In the genomic region with DNA sequence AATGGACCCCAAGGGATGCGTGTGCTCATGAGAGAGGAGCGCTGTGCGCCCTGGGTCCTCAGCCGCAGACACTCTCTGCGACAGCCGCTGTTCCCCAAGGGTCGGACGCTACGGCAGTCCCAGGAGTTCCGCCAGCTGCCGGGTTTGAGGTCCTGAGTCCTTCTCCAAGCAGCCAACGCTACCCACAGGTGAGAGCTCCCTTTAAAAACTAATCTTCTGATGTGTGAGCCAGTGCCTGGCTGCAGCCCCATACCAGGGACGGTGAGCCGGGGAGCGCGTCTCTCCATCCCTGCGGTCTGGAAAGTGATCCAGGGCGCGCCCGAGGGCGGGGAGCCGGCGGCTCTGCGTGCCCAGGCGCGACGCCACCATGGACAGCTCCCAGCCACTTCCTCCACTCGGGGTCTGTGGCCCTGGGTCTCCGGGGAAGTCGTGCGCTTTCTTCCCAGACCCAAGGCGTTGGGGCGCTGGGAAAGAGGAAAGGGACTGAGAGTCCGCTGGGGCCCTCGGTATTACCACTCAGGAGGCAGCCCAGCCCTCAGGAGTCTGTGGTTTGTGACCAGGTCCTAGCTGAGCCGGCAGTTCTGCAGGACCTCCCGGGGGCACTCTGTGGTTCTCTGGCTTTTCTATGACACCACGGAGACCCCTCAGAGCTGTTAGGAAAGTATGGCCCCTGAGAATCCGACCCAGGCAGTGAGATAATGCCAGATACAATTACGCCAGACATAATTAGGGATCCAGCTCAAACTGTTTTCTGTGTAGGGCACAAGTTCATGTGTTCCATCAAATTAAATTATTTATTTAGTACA, we compare ENCODE assay signal across 8 cellular contexts. TPM values are rescaled to one million over a fixed set of nuclear protein-coding genes. Genes with fewer than 3 reads are reported as not detected.
DNase-seq lines count a peak whose midpoint lies in the region; ATAC-seq and TF ChIP-seq lines count a peak whose summit lies in the region.

No MANE protein-coding gene starts in this region.

- H4K20me1 ChIP-seq in PC-9 (ENCODE audit: insufficient read depth), result no peaks in the 10 kb centered on the region

- H3K27me3 ChIP-seq in PC-9 (ENCODE audit: insufficient read depth, low read depth), result no peaks in the 10 kb centered on the region

- no TSS peak for BruUV-seq in PC-9 (replicated peaks; lab: Mats Ljungman, UMichigan)

- peaks cover 14% of the 10 kb centered on the region for H3K9me3 ChIP-seq in PC-9 (ENCODE audit: insufficient read depth, low read depth)
- no peaks in the 10 kb centered on the region for H3K9me3 ChIP-seq in mucosa of descending colon

- 0 out of 2 replicates have a peak, but pooled peaks cover 13% of the 10 kb centered on the region for H3K79me2 ChIP-seq in PC-9 (ENCODE audit: low read depth)

- H3F3A ChIP-seq in PC-9 (ENCODE audit: insufficient read depth, low read depth), result peaks cover 32% of the 10 kb centered on the region

- peak; percentile 45 for ATAC-seq in mucosa of descending colon

- H3K9me2 ChIP-seq in PC-9 (ENCODE audit: insufficient read depth), result no peaks in the 10 kb centered on the region

- H3K36me3 ChIP-seq in PC-9 (ENCODE audit: low read depth) (0 out of 2 replicates have a peak, but pooled peaks cover 10% of the 10 kb centered on the region), mucosa of descending colon (ENCODE audit: low read depth) (no peaks in the 10 kb centered on the region)

- DNase-seq in G401 (ENCODE audit: low spot score), result peak; percentile 51
- DNase-seq in PC-9, result peak in 1 of 2 experiments; percentile 62
- peak; percentile 35 for DNase-seq in dedifferentiated amniotic fluid mesenchymal stem cell (ENCODE audit: extremely low spot score)
- DNase-seq in mucosa of descending colon, result peak; percentile 63 to 79 (median 76)
- no peak for DNase-seq in NCI-H1105 treated with DMSO at 0.1 percent for 48 hours (lab: John Stamatoyannopoulos, UW)
- no peak for DNase-seq in GDM1 (lab: John Stamatoyannopoulos, UW)
- no peak for DNase-seq in NCI-H187 (lab: John Stamatoyannopoulos, UW)
- no peak for DNase-seq in NCI-H2227 treated with DMSO at 0.1 percent for 48 hours (lab: John Stamatoyannopoulos, UW)

- CTCF ChIA-PET in PC-9 (lab: Charles Lee), result interaction anchor here (2.3 to 4.5 kb wide), 2 partner anchors 190 to 213 kb away, joined by 9 to 22 read pairs; no protein-coding TSS in a partner anchor

- intact Hi-C loops in PC-9 (cut with micrococcal nuclease; ENCODE audit: unreplicated experiment), result no loop called here
- intact Hi-C loops in mucosa of descending colon (cut with DNase I, micrococcal nuclease), result loop anchor here (5.0 to 10.0 kb wide), 2 partner anchors 194 to 323 kb away; no protein-coding TSS in a partner anchor

- H3K4me1 ChIP-seq in PC-9 (replicated peaks; ENCODE audit: insufficient read depth) (peaks cover 48% of the 10 kb centered on the region), mucosa of descending colon (ENCODE audit: low read depth) (peaks cover 19% of the 10 kb centered on the region)

- no peak for TF ChIP-seq CTCF in PC-9 (conservative IDR thresholded peaks at IDR 0.05)
- TF ChIP-seq CTCF in mucosa of descending colon (IDR thresholded peaks at IDR 0.05), result no peak

- H3K4me3 ChIP-seq in PC-9 (peak overlapping the region; percentile 75), mucosa of descending colon (no peak overlapping the region)

- POLR2A ChIA-PET in PC-9 (lab: Charles Lee; ENCODE audit: unreplicated experiment), result no interaction called here

- peak overlapping the region; percentile 95 for H3K4me2 ChIP-seq in PC-9

- in situ Hi-C loops in G401 (cut with HindIII; ENCODE audit: low sequenced_read_pairs), result no loop called here

- no peak overlapping the region for H3K27ac ChIP-seq in PC-9

- peak overlapping the region; percentile 95; the same call in 1 of the 2 replicates for H2AFZ ChIP-seq in PC-9

RNA-seq across cellular contexts. Expression of gene CEMIP, which starts 1.4 kb away (rescaled TPM):
- total RNA-seq in G401 (2014; rRNA removed; shearing (Covaris generic)), result 0.43 TPM in 1 of 2 replicates, not detected in the other
- 0.58 and 0.61 TPM in 2 replicates for total RNA-seq in PC-9 (2021)
- 1 to 10 TPM in 2 of 3 donors, under 1 TPM in 1; 0.63 to 2.2 (median 1.4) TPM for total RNA-seq in mucosa of descending colon

Comparison
In these comparisons a context has a peak if more than half of its experiments do, and no peak if none do; other contexts are left out.
1. DNase-seq: peak in G401 (single experiment), dedifferentiated amniotic fluid mesenchymal stem cell (single experiment) and mucosa of descending colon (3 of 3); none in NCI-H1105 treated with DMSO at 0.1 percent for 48 hours (single experiment), GDM1 (single experiment), NCI-H187 (0 of 2) and NCI-H2227 treated with DMSO at 0.1 percent for 48 hours (single experiment).